ENCODE assay signal across 1 cellular context in the genomic region with DNA sequence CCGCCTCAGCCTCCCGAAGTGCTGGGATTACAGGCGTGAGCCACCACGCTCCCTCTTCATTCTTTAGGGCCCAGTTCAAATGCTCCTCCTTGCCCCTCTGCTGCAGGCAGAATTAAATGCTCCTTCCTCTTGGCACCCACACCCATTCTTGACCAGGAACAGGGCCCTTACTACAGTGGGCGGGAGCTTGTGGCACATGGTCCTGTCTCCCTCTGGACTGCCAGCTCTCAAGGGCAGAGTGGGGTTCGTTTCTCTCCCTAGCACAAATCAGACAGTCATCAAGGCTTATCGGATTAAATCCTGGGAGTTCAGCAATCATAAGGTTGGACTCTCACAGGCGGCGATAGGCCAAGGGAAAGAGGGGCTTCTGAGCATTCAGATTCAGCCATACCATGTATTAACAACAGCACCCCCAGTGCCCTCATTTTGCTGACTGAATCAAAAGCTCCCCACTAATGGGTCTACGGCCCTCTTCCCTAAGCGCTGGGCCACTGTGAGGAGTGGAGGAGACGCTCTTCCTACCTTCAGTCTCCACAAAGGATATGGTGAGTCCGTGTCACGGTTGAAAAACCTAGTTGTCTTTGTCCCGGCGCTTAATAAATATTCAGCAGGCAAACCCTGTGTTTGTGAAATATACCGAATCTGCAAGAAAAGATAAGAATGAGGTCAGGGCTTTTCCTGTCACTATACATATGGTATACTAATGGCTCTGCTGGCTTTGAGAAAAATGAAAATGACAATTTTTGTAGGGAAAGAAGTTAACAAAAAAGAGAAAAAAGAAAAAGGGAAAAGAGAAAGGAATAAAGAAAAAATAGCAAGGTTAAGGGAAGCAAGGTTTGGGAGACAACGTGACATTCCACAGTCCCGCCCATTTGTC.
A peak's percentile ranks its signal among the peaks of the same experiment; 100 is the strongest.
TF ChIP-seq lines count a peak whose summit lies in the region.

No MANE protein-coding gene starts in this region.

TF ChIP-seq in K562, 482 proteins besides CTCF, POLR2A, EP300 and RAD21 (continued from another document and continues in another):
- TF ChIP-seq, protein P1, sequence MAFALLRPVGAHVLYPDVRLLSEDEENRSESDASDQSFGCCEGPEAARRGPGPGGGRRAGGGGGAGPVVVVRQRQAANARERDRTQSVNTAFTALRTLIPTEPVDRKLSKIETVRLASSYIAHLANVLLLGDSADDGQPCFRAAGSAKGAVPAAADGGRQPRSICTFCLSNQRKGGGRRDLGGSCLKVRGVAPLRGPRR (CRISPR knock-in tag; IDR thresholded peaks at IDR 0.05), result no peak
- TF ChIP-seq ATF7 (IDR thresholded peaks at IDR 0.05) (peak; percentile 67; the same call in 1 of the 2 replicates), POLR2G (IDR thresholded peaks at IDR 0.05; ENCODE audit: low read depth, low read length) (no peak), SMARCE1 (IDR thresholded peaks at IDR 0.05) (peak; percentile 83), ZNF316 (IDR thresholded peaks at IDR 0.05) (peak; percentile 81), TRIM28 (IDR thresholded peaks at IDR 0.05) (peak; percentile 27; the same call in 1 of the 2 replicates), ZSCAN29 (IDR thresholded peaks at IDR 0.05) (0 out of 2 replicates have a peak, but pooled peaks have one; percentile 37), NONO (IDR thresholded peaks at IDR 0.05; ENCODE audit: low read depth in 2 of 2, low read length in 1 of 2) (no peak), TAL1 (IDR thresholded peaks at IDR 0.05) (peak; percentile 78), FOXK2 (conservative IDR thresholded peaks at IDR 0.05 in 1 of 2, IDR thresholded peaks at IDR 0.05 in 1 of 2; ENCODE audit: low read depth in 2 of 2) (peak in 1 of 2 experiments; percentile 27; a peak in 1 of 4 replicates), MAFG (tag; conservative IDR thresholded peaks at IDR 0.05) (peak; percentile 37; the same call in 1 of the 2 replicates), NFE2 (IDR thresholded peaks at IDR 0.05; ENCODE audit: low read depth) (0 out of 2 replicates have a peak, but pooled peaks have one; percentile 14), TEAD4 (IDR thresholded peaks at IDR 0.05; ENCODE audit: low read length) (peak; percentile 84), TEAD4 (CRISPR knock-in tag; IDR thresholded peaks at IDR 0.05; ENCODE audit: borderline replicate concordance) (no peak), PML (IDR thresholded peaks at IDR 0.05; ENCODE audit: low read length) (peak; percentile 59; the same call in 1 of the 2 replicates), MAFF (IDR thresholded peaks at IDR 0.05; ENCODE audit: low read length) (peak; percentile 21; the same call in 1 of the 2 replicates), LEF1 (IDR thresholded peaks at IDR 0.05) (peak; percentile 61; the same call in 1 of the 2 replicates), CXXC5 (CRISPR knock-in tag; IDR thresholded peaks at IDR 0.05) (peak; percentile 17; the same call in 1 of the 2 replicates), ZNF766 (CRISPR knock-in tag; conservative IDR thresholded peaks at IDR 0.05) (peak; percentile 75), CBX3 (IDR thresholded peaks at IDR 0.05; ENCODE audit: borderline replicate concordance in 1 of 2, low read length in 2 of 2) (0 out of 3 replicates have a peak, but pooled peaks of 1 of the 2 experiments have one; percentile 42), ZNF12 (CRISPR knock-in tag; IDR thresholded peaks at IDR 0.05) (no peak), FOSL1 (tag; conservative IDR thresholded peaks at IDR 0.05) (0 out of 2 replicates have a peak, but pooled peaks have one; percentile 25), DACH1 (IDR thresholded peaks at IDR 0.05; ENCODE audit: partially characterized antibody) (peak; percentile 71), KDM1A (IDR thresholded peaks at IDR 0.05) (0 out of 4 replicates have a peak, but pooled peaks of 1 of the 2 experiments have one; percentile 14), C11orf30 (IDR thresholded peaks at IDR 0.05; ENCODE audit: low read depth) (peak; percentile 58), MIER1 (IDR thresholded peaks at IDR 0.05; ENCODE audit: low read depth) (0 out of 2 replicates have a peak, but pooled peaks have one; percentile 14), ZNF589 (CRISPR knock-in tag; IDR thresholded peaks at IDR 0.05; ENCODE audit: low read depth) (peak; percentile 72), ZNF75A (CRISPR knock-in tag; IDR thresholded peaks at IDR 0.05) (no peak), MTA3 (IDR thresholded peaks at IDR 0.05; ENCODE audit: borderline replicate concordance) (0 out of 2 replicates have a peak, but pooled peaks have one; percentile 17), MBD2 (IDR thresholded peaks at IDR 0.05; ENCODE audit: borderline replicate concordance, low read depth) (0 out of 2 replicates have a peak, but pooled peaks have one; percentile 26), THRAP3 (IDR thresholded peaks at IDR 0.05; ENCODE audit: borderline replicate concordance) (0 out of 2 replicates have a peak, but pooled peaks have one; percentile 60), ARHGAP35 (IDR thresholded peaks at IDR 0.05; ENCODE audit: partially characterized antibody) (peak; percentile 66), NCOA6 (IDR thresholded peaks at IDR 0.05) (no peak), LARP7 (IDR thresholded peaks at IDR 0.05) (peak; percentile 83; the same call in 1 of the 2 replicates), SOX6 (IDR thresholded peaks at IDR 0.05) (peak; percentile 60; the same call in 1 of the 2 replicates), ZNF584 (CRISPR knock-in tag; IDR thresholded peaks at IDR 0.05; ENCODE audit: low read depth) (0 out of 2 replicates have a peak, but pooled peaks have one; percentile 21)
- TF ChIP-seq, protein P2, sequence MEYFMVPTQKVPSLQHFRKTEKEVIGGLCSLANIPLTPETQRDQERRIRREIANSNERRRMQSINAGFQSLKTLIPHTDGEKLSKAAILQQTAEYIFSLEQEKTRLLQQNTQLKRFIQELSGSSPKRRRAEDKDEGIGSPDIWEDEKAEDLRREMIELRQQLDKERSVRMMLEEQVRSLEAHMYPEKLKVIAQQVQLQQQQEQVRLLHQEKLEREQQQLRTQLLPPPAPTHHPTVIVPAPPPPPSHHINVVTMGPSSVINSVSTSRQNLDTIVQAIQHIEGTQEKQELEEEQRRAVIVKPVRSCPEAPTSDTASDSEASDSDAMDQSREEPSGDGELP (CRISPR knock-in tag; IDR thresholded peaks at IDR 0.05; ENCODE audit: borderline replicate concordance), result 0 out of 2 replicates have a peak, but pooled peaks have one; percentile 10
- TF ChIP-seq, protein P3, sequence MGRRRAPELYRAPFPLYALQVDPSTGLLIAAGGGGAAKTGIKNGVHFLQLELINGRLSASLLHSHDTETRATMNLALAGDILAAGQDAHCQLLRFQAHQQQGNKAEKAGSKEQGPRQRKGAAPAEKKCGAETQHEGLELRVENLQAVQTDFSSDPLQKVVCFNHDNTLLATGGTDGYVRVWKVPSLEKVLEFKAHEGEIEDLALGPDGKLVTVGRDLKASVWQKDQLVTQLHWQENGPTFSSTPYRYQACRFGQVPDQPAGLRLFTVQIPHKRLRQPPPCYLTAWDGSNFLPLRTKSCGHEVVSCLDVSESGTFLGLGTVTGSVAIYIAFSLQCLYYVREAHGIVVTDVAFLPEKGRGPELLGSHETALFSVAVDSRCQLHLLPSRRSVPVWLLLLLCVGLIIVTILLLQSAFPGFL (CRISPR knock-in tag; IDR thresholded peaks at IDR 0.05), result no peak
- TF ChIP-seq, protein P4, sequence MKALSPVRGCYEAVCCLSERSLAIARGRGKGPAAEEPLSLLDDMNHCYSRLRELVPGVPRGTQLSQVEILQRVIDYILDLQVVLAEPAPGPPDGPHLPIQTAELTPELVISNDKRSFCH (CRISPR knock-in tag; IDR thresholded peaks at IDR 0.05), result no peak
- TF ChIP-seq, protein P4 (tag; IDR thresholded peaks at IDR 0.05), result peak; percentile 50; the same call in 1 of the 2 replicates
- TF ChIP-seq, protein P5, sequence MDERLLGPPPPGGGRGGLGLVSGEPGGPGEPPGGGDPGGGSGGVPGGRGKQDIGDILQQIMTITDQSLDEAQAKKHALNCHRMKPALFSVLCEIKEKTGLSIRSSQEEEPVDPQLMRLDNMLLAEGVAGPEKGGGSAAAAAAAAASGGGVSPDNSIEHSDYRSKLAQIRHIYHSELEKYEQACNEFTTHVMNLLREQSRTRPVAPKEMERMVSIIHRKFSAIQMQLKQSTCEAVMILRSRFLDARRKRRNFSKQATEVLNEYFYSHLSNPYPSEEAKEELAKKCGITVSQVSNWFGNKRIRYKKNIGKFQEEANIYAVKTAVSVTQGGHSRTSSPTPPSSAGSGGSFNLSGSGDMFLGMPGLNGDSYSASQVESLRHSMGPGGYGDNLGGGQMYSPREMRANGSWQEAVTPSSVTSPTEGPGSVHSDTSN (CRISPR knock-in tag; IDR thresholded peaks at IDR 0.05; ENCODE audit: low read depth), result no peak
- TF ChIP-seq, protein P5 (tag; conservative IDR thresholded peaks at IDR 0.05; ENCODE audit: low read depth), result peak; percentile 31; the same call in 1 of the 2 replicates
- TF ChIP-seq, protein P6, sequence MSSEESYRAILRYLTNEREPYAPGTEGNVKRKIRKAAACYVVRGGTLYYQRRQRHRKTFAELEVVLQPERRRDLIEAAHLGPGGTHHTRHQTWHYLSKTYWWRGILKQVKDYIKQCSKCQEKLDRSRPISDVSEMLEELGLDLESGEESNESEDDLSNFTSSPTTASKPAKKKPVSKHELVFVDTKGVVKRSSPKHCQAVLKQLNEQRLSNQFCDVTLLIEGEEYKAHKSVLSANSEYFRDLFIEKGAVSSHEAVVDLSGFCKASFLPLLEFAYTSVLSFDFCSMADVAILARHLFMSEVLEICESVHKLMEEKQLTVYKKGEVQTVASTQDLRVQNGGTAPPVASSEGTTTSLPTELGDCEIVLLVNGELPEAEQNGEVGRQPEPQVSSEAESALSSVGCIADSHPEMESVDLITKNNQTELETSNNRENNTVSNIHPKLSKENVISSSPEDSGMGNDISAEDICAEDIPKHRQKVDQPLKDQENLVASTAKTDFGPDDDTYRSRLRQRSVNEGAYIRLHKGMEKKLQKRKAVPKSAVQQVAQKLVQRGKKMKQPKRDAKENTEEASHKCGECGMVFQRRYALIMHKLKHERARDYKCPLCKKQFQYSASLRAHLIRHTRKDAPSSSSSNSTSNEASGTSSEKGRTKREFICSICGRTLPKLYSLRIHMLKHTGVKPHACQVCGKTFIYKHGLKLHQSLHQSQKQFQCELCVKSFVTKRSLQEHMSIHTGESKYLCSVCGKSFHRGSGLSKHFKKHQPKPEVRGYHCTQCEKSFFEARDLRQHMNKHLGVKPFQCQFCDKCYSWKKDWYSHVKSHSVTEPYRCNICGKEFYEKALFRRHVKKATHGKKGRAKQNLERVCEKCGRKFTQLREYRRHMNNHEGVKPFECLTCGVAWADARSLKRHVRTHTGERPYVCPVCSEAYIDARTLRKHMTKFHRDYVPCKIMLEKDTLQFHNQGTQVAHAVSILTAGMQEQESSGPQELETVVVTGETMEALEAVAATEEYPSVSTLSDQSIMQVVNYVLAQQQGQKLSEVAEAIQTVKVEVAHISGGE (CRISPR knock-in tag; IDR thresholded peaks at IDR 0.05), result 0 out of 6 replicates have a peak, but pooled peaks of 1 of the 3 experiments have one; percentile 53
- TF ChIP-seq, protein P7, sequence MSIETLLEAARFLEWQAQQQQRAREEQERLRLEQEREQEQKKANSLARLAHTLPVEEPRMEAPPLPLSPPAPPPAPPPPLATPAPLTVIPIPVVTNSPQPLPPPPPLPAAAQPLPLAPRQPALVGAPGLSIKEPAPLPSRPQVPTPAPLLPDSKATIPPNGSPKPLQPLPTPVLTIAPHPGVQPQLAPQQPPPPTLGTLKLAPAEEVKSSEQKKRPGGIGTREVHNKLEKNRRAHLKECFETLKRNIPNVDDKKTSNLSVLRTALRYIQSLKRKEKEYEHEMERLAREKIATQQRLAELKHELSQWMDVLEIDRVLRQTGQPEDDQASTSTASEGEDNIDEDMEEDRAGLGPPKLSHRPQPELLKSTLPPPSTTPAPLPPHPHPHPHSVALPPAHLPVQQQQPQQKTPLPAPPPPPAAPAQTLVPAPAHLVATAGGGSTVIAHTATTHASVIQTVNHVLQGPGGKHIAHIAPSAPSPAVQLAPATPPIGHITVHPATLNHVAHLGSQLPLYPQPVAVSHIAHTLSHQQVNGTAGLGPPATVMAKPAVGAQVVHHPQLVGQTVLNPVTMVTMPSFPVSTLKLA (conservative IDR thresholded peaks at IDR 0.05), result 0 out of 4 replicates have a peak, but pooled peaks of 1 of the 2 experiments have one; percentile 29
- TF ChIP-seq, protein P8, sequence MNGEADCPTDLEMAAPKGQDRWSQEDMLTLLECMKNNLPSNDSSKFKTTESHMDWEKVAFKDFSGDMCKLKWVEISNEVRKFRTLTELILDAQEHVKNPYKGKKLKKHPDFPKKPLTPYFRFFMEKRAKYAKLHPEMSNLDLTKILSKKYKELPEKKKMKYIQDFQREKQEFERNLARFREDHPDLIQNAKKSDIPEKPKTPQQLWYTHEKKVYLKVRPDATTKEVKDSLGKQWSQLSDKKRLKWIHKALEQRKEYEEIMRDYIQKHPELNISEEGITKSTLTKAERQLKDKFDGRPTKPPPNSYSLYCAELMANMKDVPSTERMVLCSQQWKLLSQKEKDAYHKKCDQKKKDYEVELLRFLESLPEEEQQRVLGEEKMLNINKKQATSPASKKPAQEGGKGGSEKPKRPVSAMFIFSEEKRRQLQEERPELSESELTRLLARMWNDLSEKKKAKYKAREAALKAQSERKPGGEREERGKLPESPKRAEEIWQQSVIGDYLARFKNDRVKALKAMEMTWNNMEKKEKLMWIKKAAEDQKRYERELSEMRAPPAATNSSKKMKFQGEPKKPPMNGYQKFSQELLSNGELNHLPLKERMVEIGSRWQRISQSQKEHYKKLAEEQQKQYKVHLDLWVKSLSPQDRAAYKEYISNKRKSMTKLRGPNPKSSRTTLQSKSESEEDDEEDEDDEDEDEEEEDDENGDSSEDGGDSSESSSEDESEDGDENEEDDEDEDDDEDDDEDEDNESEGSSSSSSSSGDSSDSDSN (IDR thresholded peaks at IDR 0.05; ENCODE audit: borderline replicate concordance in 1 of 2, low read depth in 2 of 2, low read length in 2 of 2), result no peak
- TF ChIP-seq, protein P9, sequence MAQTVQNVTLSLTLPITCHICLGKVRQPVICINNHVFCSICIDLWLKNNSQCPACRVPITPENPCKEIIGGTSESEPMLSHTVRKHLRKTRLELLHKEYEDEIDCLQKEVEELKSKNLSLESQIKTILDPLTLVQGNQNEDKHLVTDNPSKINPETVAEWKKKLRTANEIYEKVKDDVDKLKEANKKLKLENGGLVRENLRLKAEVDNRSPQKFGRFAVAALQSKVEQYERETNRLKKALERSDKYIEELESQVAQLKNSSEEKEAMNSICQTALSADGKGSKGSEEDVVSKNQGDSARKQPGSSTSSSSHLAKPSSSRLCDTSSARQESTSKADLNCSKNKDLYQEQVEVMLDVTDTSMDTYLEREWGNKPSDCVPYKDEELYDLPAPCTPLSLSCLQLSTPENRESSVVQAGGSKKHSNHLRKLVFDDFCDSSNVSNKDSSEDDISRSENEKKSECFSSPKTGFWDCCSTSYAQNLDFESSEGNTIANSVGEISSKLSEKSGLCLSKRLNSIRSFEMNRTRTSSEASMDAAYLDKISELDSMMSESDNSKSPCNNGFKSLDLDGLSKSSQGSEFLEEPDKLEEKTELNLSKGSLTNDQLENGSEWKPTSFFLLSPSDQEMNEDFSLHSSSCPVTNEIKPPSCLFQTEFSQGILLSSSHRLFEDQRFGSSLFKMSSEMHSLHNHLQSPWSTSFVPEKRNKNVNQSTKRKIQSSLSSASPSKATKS (CRISPR knock-in tag; IDR thresholded peaks at IDR 0.05), result no peak
